Comparison of ENCODE assay signal across 8 cellular contexts in the genomic region with DNA sequence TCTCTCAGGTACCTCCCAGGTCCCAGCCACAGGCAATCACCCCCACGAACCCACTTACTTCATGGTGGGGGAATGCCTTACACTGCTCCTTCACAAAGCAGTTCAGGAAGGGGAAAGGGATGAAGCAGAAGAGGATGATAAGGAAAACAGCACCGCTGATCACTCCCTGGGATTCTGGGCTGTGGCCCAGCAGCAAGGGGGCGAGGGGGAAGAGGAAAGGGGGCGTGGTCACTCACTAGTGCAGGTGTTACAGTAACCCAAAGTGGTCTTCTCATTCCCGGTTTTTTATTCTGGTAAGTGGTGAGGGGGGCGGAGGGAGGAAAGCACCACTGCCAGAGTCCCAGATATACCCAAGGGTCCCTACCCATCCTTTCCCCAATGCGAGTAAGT. TPM values are rescaled to one million over a fixed set of nuclear protein-coding genes. Genes with fewer than 3 reads are reported as not detected.
A peak's percentile ranks its signal among the peaks of the same experiment; 100 is the strongest.
DNase-seq lines count a peak whose midpoint lies in the region; ATAC-seq and TF ChIP-seq lines count a peak whose summit lies in the region.

No MANE protein-coding gene starts in this region.

- intact Hi-C loops in CD14-positive monocyte (cut with micrococcal nuclease), result loop anchor here (2.0 to 5.0 kb wide), 3 partner anchors 16 to 84 kb away; a partner anchor contains a TSS

- H3K27ac ChIP-seq in MM.1S (ENCODE audit: low read length), result peak overlapping the region; percentile 96; the same call in 1 of the 2 replicates
- no peak overlapping the region for H3K27ac ChIP-seq in effector memory CD4-positive, alpha-beta T cell (ENCODE audit: insufficient read depth, low read length, poor library complexity, severe bottlenecking)

- TF ChIP-seq CTCF in CD14-positive monocyte (IDR thresholded peaks at IDR 0.05) (no peak), MM.1S (IDR thresholded peaks at IDR 0.05; ENCODE audit: low read length) (no peak), neural crest cell (conservative IDR thresholded peaks at IDR 0.05) (no peak)

- H2AFZ ChIP-seq in MM.1S (ENCODE audit: low read length), result peak overlapping the region; percentile 77

- no peaks in the 10 kb centered on the region for H3K9me2 ChIP-seq in MM.1S (replicated peaks; ENCODE audit: insufficient read depth, low read length)

- no peaks in the 10 kb centered on the region for H3K27me3 ChIP-seq in MM.1S (replicated peaks; ENCODE audit: insufficient read depth, low read length)
- no peaks in the 10 kb centered on the region for H3K27me3 ChIP-seq in effector memory CD4-positive, alpha-beta T cell (replicated peaks; ENCODE audit: control insufficient read depth, insufficient read depth, low read length, poor library complexity, severe bottlenecking)

- no peaks in the 10 kb centered on the region for H3K27me3 Mint-ChIP-seq in CD14-positive monocyte (ENCODE audit: low read depth in 3 of 3)
- no peaks in the 10 kb centered on the region for H3K27me3 Mint-ChIP-seq in neural crest cell (ENCODE audit: low read depth)

- H3K79me2 ChIP-seq in MM.1S (ENCODE audit: low read length), result peaks cover 33% of the 10 kb centered on the region

- H3K4me3 Mint-ChIP-seq in CD14-positive monocyte, result peak overlapping the region; percentile 90 to 98
- peak overlapping the region; percentile 92 for H3K4me3 Mint-ChIP-seq in neural crest cell

- H3K9me3 Mint-ChIP-seq in CD14-positive monocyte, result peaks cover 0 to 2% (median 0%) of the 10 kb centered on the region in 7 donors
- no peaks in the 10 kb centered on the region for H3K9me3 Mint-ChIP-seq in neural crest cell

- H3K4me2 ChIP-seq in MM.1S (ENCODE audit: low read depth, low read length), result peak overlapping the region; percentile 99

- H3K9ac ChIP-seq in MM.1S (ENCODE audit: low read length), result peak overlapping the region; percentile 93

- H4K20me1 ChIP-seq in MM.1S (ENCODE audit: insufficient read depth, low read length), result no peaks in the 10 kb centered on the region

- H3K9me3 ChIP-seq in MM.1S (replicated peaks; ENCODE audit: insufficient read depth, low read length), result no peaks in the 10 kb centered on the region
- no peaks in the 10 kb centered on the region for H3K9me3 ChIP-seq in effector memory CD4-positive, alpha-beta T cell (ENCODE audit: control insufficient read depth, low read length)

- peaks cover 25 to 32% of the 10 kb centered on the region in 2 donors for H3K36me3 Mint-ChIP-seq in CD14-positive monocyte
- peaks cover 8% of the 10 kb centered on the region for H3K36me3 Mint-ChIP-seq in neural crest cell (ENCODE audit: low read depth)

- H3K4me1 Mint-ChIP-seq in CD14-positive monocyte, result peaks cover 48% of the 10 kb centered on the region
- H3K4me1 Mint-ChIP-seq in neural crest cell, result peaks cover 37% of the 10 kb centered on the region

- H3K4me1 ChIP-seq in MM.1S (ENCODE audit: low read length), result peaks cover 34% of the 10 kb centered on the region
- H3K4me1 ChIP-seq in effector memory CD4-positive, alpha-beta T cell (ENCODE audit: control insufficient read depth, insufficient read depth, low read length, poor library complexity, severe bottlenecking), result peaks cover 18% of the 10 kb centered on the region

- H3K27ac Mint-ChIP-seq in CD14-positive monocyte, result peak overlapping the region; percentile 21 to 99 (median 97)
- H3K27ac Mint-ChIP-seq in neural crest cell (ENCODE audit: unreplicated experiment), result peak overlapping the region; percentile 99

- DNase-seq in CD14-positive monocyte (ENCODE audit: low spot score) (no peak), MM.1S (no peak), neural crest cell (ENCODE audit: low read depth, low spot score) (no peak), DMS53 treated with DMSO at 0.1 percent for 48 hours (lab: John Stamatoyannopoulos, UW; ENCODE audit: unreplicated experiment) (no peak), left lobe of liver (ENCODE audit: low spot score) (no peak)
- DNase-seq in effector memory CD4-positive, alpha-beta T cell, result no peak

- peak overlapping the region; percentile 93 for H3K4me3 ChIP-seq in MM.1S (ENCODE audit: low read length)
- peak overlapping the region; percentile 74 for H3K4me3 ChIP-seq in effector memory CD4-positive, alpha-beta T cell (ENCODE audit: insufficient read depth, low read depth, low read length, poor library complexity, severe bottlenecking)

- no peak for ATAC-seq in HG02623 (IDR thresholded peaks at IDR 0.05; ENCODE audit: unreplicated experiment)
- ATAC-seq in HG03460 (IDR thresholded peaks at IDR 0.05; ENCODE audit: unreplicated experiment), result no peak
- no peak for ATAC-seq in left lobe of liver

- H3F3A ChIP-seq in MM.1S (ENCODE audit: insufficient read depth, low read length), result peaks cover 30% of the 10 kb centered on the region

- no peaks in the 10 kb centered on the region for H3K36me3 ChIP-seq in MM.1S (replicated peaks; ENCODE audit: insufficient read depth, low read length)
- H3K36me3 ChIP-seq in effector memory CD4-positive, alpha-beta T cell (ENCODE audit: control insufficient read depth, insufficient read depth, low read length), result peaks cover 14% of the 10 kb centered on the region

RNA-seq across cellular contexts. Expression of a gene that starts 0.7 kb away (rescaled TPM):
- 10 to 100 TPM; 37.0 to 39.7 TPM for polyA plus RNA-seq in CD14-positive monocyte
- total RNA-seq in neural crest cell (48.8 and 49.5 TPM in 2 replicates), left lobe of liver (34.3 TPM)

RNA-seq across cellular contexts. Expression of a gene that starts 6.2 kb away (rescaled TPM):
- 1 to 10 TPM; 3.8 to 6.4 TPM for polyA plus RNA-seq in CD14-positive monocyte
- 9.8 and 10.0 TPM in 2 replicates for total RNA-seq in neural crest cell
- 9.2 TPM for total RNA-seq in left lobe of liver

RNA-seq across cellular contexts. Expression of a gene that starts 16.3 kb away (rescaled TPM):
- 10 to 100 TPM; 25.2 to 26.4 TPM for polyA plus RNA-seq in CD14-positive monocyte
- total RNA-seq in neural crest cell, result 55.5 and 58.4 TPM in 2 replicates
- total RNA-seq in left lobe of liver, result 15.1 TPM

RNA-seq across cellular contexts. Expression of a gene that starts 20.4 kb away (rescaled TPM):
- polyA plus RNA-seq in CD14-positive monocyte, result 1 to 10 TPM; 8.0 to 8.6 TPM
- 38.5 and 38.6 TPM in 2 replicates for total RNA-seq in neural crest cell
- 8.9 TPM for total RNA-seq in left lobe of liver

RNA-seq across cellular contexts. Expression of a gene that starts 33.3 kb away (rescaled TPM):
- polyA plus RNA-seq in CD14-positive monocyte, result 10 to 100 TPM; 43.3 to 56.6 TPM
- total RNA-seq in neural crest cell (30.6 and 35.4 TPM in 2 replicates), left lobe of liver (8.7 TPM)
